29 cellular contexts compared by ENCODE assay signal in genomic region chr3:86895202-86895601, GRCh38.
"Had no signal": no experiment of that assay in that cellular context is flagged by ENCODE, and none has a peak within 500 bp of the region (broad histone marks: within the 10 kb centered on the region; RNA-seq: fewer than 3 reads in every experiment).

No MANE protein-coding gene starts in this region.

- H3K36me3 Mint-ChIP-seq: activated naive CD4-positive, alpha-beta T cell treated with anti-CD3 and anti-CD28 coated beads, Interleukin-2, amount 10 ng/mL, durations not matched to agents 7 days and 5 days; activated naive CD8-positive, alpha-beta T cell treated with anti-CD3 and anti-CD28 coated beads, Interleukin-2, amount 10 ng/mL, durations not matched to agents 7 days and 5 days; WTC11 had no signal

- H3K9me3 ChIP-seq: esophagus muscularis mucosa, gastroesophageal sphincter, heart left ventricle, left ventricle myocardium inferior, ovary, right lobe of liver, thoracic aorta had no signal

- H3K36me3 ChIP-seq: brain microvascular endothelial cell, esophagus muscularis mucosa, gastroesophageal sphincter, heart left ventricle, left ventricle myocardium inferior, ovary, right lobe of liver, thoracic aorta had no signal

- DNase-seq: activated CD4-positive, alpha-beta memory T cell treated with anti-CD3 and anti-CD28 coated beads, Interleukin-2, amount 10 ng/mL, durations not matched to agents 7 days and 5 days; activated CD4-positive, alpha-beta T cell treated with anti-CD3 and anti-CD28 coated beads for 1 hour; activated CD4-positive, alpha-beta T cell treated with anti-CD3 and anti-CD28 coated beads, Interleukin-2, amount 10 ng/mL, durations not matched to agents 7 days and 5 days; activated CD8-positive, alpha-beta memory T cell treated with anti-CD3 and anti-CD28 coated beads, Interleukin-2, amount 50 U/mL, for 48 hours; activated gamma-delta T cell; activated naive CD4-positive, alpha-beta T cell treated with anti-CD3 and anti-CD28 coated beads, Interleukin-2, amount 10 ng/mL, durations not matched to agents 7 days and 5 days; activated naive CD8-positive, alpha-beta T cell treated with anti-CD3 and anti-CD28 coated beads, Interleukin-2, amount 10 ng/mL, durations not matched to agents 7 days and 5 days; activated T-cell treated with anti-CD3 and anti-CD28 coated beads, Interleukin-2, amount 50 U/mL, for 24 hours; amniotic stem cell; brain microvascular endothelial cell; central memory CD4-positive, alpha-beta T cell; endodermal cell; heart left ventricle; left ventricle myocardium inferior; ovary; right lobe of liver; stimulated activated CD4-positive, alpha-beta T cell treated with anti-CD3 and anti-CD28 coated beads, Interleukin-12 subunit alpha, Interleukin-12 subunit beta, amount 100 ng/mL, for 4 hours; stimulated activated CD4-positive, alpha-beta T cell treated with anti-CD3 and anti-CD28 coated beads, Interleukin-4, amount 100 ng/mL, for 1 hour; trophoblast cell had no signal

- H3K4me3 Mint-ChIP-seq: activated CD4-positive, alpha-beta memory T cell treated with anti-CD3 and anti-CD28 coated beads, Interleukin-2, amount 10 ng/mL, durations not matched to agents 7 days and 5 days; activated CD4-positive, alpha-beta T cell treated with anti-CD3 and anti-CD28 coated beads, Interleukin-2, amount 10 ng/mL, durations not matched to agents 7 days and 5 days; activated naive CD4-positive, alpha-beta T cell treated with anti-CD3 and anti-CD28 coated beads, Interleukin-2, amount 10 ng/mL, durations not matched to agents 7 days and 5 days; activated naive CD8-positive, alpha-beta T cell treated with anti-CD3 and anti-CD28 coated beads, Interleukin-2, amount 10 ng/mL, durations not matched to agents 7 days and 5 days; activated T-cell treated with anti-CD3 and anti-CD28 coated beads, Interleukin-2, amount 50 U/mL, for 24 hours; dendritic cell treated with granulocyte-macrophage colony-stimulating factor and Interleukin-4, amounts not matched to agents 40 ng/mL and 50 ng/mL, for 4 days; endodermal cell; nephron; stimulated activated naive CD8-positive, alpha-beta T cell treated with anti-CD3 and anti-CD28 coated beads, Interleukin-15, Interleukin-2, amounts not matched to agents 100 ng/mL and 50 ng/mL, for 24 hours; WTC11 had no signal

- H3K4me3 ChIP-seq: esophagus muscularis mucosa, gastroesophageal sphincter, heart left ventricle, left ventricle myocardium inferior, lung, ovary, right lobe of liver, skin epidermis, thoracic aorta had no signal

- H3K27ac Mint-ChIP-seq: activated CD4-positive, alpha-beta memory T cell treated with anti-CD3 and anti-CD28 coated beads, Interleukin-2, amount 10 ng/mL, durations not matched to agents 7 days and 5 days; activated CD4-positive, alpha-beta T cell treated with anti-CD3 and anti-CD28 coated beads, Interleukin-2, amount 10 ng/mL, durations not matched to agents 7 days and 5 days; activated naive CD4-positive, alpha-beta T cell treated with anti-CD3 and anti-CD28 coated beads, Interleukin-2, amount 10 ng/mL, durations not matched to agents 7 days and 5 days; activated naive CD8-positive, alpha-beta T cell treated with anti-CD3 and anti-CD28 coated beads, Interleukin-2, amount 10 ng/mL, durations not matched to agents 7 days and 5 days; activated T-cell treated with anti-CD3 and anti-CD28 coated beads, Interleukin-2, amount 50 U/mL, for 24 hours; dendritic cell treated with granulocyte-macrophage colony-stimulating factor and Interleukin-4, amounts not matched to agents 40 ng/mL and 50 ng/mL, for 4 days; endodermal cell; nephron; progenitor cell of endocrine pancreas; stimulated activated naive CD8-positive, alpha-beta T cell treated with anti-CD3 and anti-CD28 coated beads, Interleukin-15, Interleukin-2, amounts not matched to agents 100 ng/mL and 50 ng/mL, for 24 hours; WTC11 had no signal

- H3K27ac ChIP-seq: brain microvascular endothelial cell, esophagus muscularis mucosa, gastroesophageal sphincter, heart left ventricle, left ventricle myocardium inferior, ovary, right lobe of liver, skin epidermis, thoracic aorta had no signal

- H3K27me3 ChIP-seq: brain microvascular endothelial cell, esophagus muscularis mucosa, gastroesophageal sphincter, heart left ventricle, ovary, right lobe of liver had no signal

- H3K9me3 Mint-ChIP-seq: activated CD4-positive, alpha-beta T cell treated with anti-CD3 and anti-CD28 coated beads, Interleukin-2, amount 10 ng/mL, durations not matched to agents 7 days and 5 days; activated naive CD4-positive, alpha-beta T cell treated with anti-CD3 and anti-CD28 coated beads, Interleukin-2, amount 10 ng/mL, durations not matched to agents 7 days and 5 days; activated naive CD8-positive, alpha-beta T cell treated with anti-CD3 and anti-CD28 coated beads, Interleukin-2, amount 10 ng/mL, durations not matched to agents 7 days and 5 days; dendritic cell treated with granulocyte-macrophage colony-stimulating factor and Interleukin-4, amounts not matched to agents 40 ng/mL and 50 ng/mL, for 4 days; endodermal cell; nephron; stimulated activated naive CD8-positive, alpha-beta T cell treated with anti-CD3 and anti-CD28 coated beads, Interleukin-15, Interleukin-2, amounts not matched to agents 100 ng/mL and 50 ng/mL, for 24 hours; WTC11 had no signal

- H3K4me1 ChIP-seq: gastroesophageal sphincter, heart left ventricle, left ventricle myocardium inferior, right lobe of liver had no signal

- H3K4me1 Mint-ChIP-seq: activated CD4-positive, alpha-beta memory T cell treated with anti-CD3 and anti-CD28 coated beads, Interleukin-2, amount 10 ng/mL, durations not matched to agents 7 days and 5 days; activated CD4-positive, alpha-beta T cell treated with anti-CD3 and anti-CD28 coated beads, Interleukin-2, amount 10 ng/mL, durations not matched to agents 7 days and 5 days; activated naive CD4-positive, alpha-beta T cell treated with anti-CD3 and anti-CD28 coated beads, Interleukin-2, amount 10 ng/mL, durations not matched to agents 7 days and 5 days; activated naive CD8-positive, alpha-beta T cell treated with anti-CD3 and anti-CD28 coated beads, Interleukin-2, amount 10 ng/mL, durations not matched to agents 7 days and 5 days had no signal

- H3K27me3 Mint-ChIP-seq: activated CD4-positive, alpha-beta memory T cell treated with anti-CD3 and anti-CD28 coated beads, Interleukin-2, amount 10 ng/mL, durations not matched to agents 7 days and 5 days; activated CD4-positive, alpha-beta T cell treated with anti-CD3 and anti-CD28 coated beads, Interleukin-2, amount 10 ng/mL, durations not matched to agents 7 days and 5 days; activated naive CD4-positive, alpha-beta T cell treated with anti-CD3 and anti-CD28 coated beads, Interleukin-2, amount 10 ng/mL, durations not matched to agents 7 days and 5 days; activated naive CD8-positive, alpha-beta T cell treated with anti-CD3 and anti-CD28 coated beads, Interleukin-2, amount 10 ng/mL, durations not matched to agents 7 days and 5 days; activated T-cell treated with anti-CD3 and anti-CD28 coated beads, Interleukin-2, amount 50 U/mL, for 24 hours; dendritic cell treated with granulocyte-macrophage colony-stimulating factor and Interleukin-4, amounts not matched to agents 40 ng/mL and 50 ng/mL, for 4 days; progenitor cell of endocrine pancreas; stimulated activated naive CD8-positive, alpha-beta T cell treated with anti-CD3 and anti-CD28 coated beads, Interleukin-15, Interleukin-2, amounts not matched to agents 100 ng/mL and 50 ng/mL, for 24 hours had no signal
